In genomic region chr3:50359760-50360110, GRCh38 we compare ENCODE assay signal across 7 cellular contexts. TPM values are rescaled to one million over a fixed set of nuclear protein-coding genes. Genes with fewer than 3 reads are reported as not detected.
A peak's percentile ranks its signal among the peaks of the same experiment; 100 is the strongest.
DNase-seq lines count a peak whose midpoint lies in the region; ATAC-seq, FAIRE-seq and TF ChIP-seq lines count a peak whose summit lies in the region.

No MANE protein-coding gene starts in this region.

- H3K4me1 Mint-ChIP-seq in stimulated activated memory B cell treated with anti-CD40 and anti-IgM and Interleukin-4, amounts not matched to agents 10 μg/mL and 1 μg/mL and 100 μg/mL, for 72 hours, result peaks cover 61% of the 10 kb centered on the region

- intact Hi-C loops in endothelial cell of umbilical vein (cut with micrococcal nuclease), result loop anchor here (1.0 to 5.0 kb wide), 4 partner anchors 8 to 1033 kb away; partner anchors contain the start of genes HEMK1, HYAL3, NAA80 and RBM15B

- no peak for TF ChIP-seq POLR2A in endothelial cell of umbilical vein (IDR thresholded peaks at IDR 0.05; ENCODE audit: low read depth, low read length)

- H4K20me1 ChIP-seq in KMS-11 (ENCODE audit: insufficient read depth) (no peaks in the 10 kb centered on the region), endothelial cell of umbilical vein (replicated peaks; ENCODE audit: control insufficient read depth, extremely low read depth, insufficient read depth, low read length) (peaks cover 6% of the 10 kb centered on the region)

- H3K27me3 ChIP-seq in KMS-11 (ENCODE audit: insufficient read depth, low read depth) (no peaks in the 10 kb centered on the region), endothelial cell of umbilical vein (ENCODE audit: control insufficient read depth in 2 of 2, insufficient read depth in 2 of 2, low read length in 2 of 2) (no peaks in the 10 kb centered on the region)

- H3K27me3 Mint-ChIP-seq in stimulated activated memory B cell treated with anti-CD40 and anti-IgM and Interleukin-4, amounts not matched to agents 10 μg/mL and 1 μg/mL and 100 μg/mL, for 72 hours, result no peaks in the 10 kb centered on the region

- H3K27ac ChIP-seq in KMS-11 (no peak overlapping the region), endothelial cell of umbilical vein (ENCODE audit: insufficient read depth, low read depth, low read length) (no peak overlapping the region)

- H3K4me3 ChIP-seq in KMS-11 (IDR thresholded peaks at IDR 0.05; ENCODE audit: insufficient read depth, low read depth, low read length), result no peak overlapping the region
- no peak overlapping the region for H3K4me3 ChIP-seq in endothelial cell of umbilical vein (replicated peaks in 1 of 3; ENCODE audit: insufficient read depth in 1 of 3, low read depth in 1 of 3, low read length in 3 of 3)

- DNase-seq in endothelial cell of umbilical vein (ENCODE audit: low read depth, low spot score) (no peak), GM20000 (ENCODE audit: low spot score) (no peak), NCI-H524 (lab: John Stamatoyannopoulos, UW) (no peak), NCI-H2171 treated with DMSO at 0.1 percent for 48 hours (lab: John Stamatoyannopoulos, UW) (no peak)

- peak; percentile 14 for ATAC-seq in GM21515 (IDR thresholded peaks at IDR 0.05; ENCODE audit: unreplicated experiment)
- peak; percentile 14 for ATAC-seq in stimulated activated memory B cell treated with anti-CD40 and anti-IgM and Interleukin-4, amounts not matched to agents 10 μg/mL and 1 μg/mL and 100 μg/mL, for 72 hours

- no peak for FAIRE-seq in endothelial cell of umbilical vein (lab: Jason Lieb, UNC)

- peak overlapping the region; percentile 67 for H3K4me2 ChIP-seq in KMS-11
- peak overlapping the region; percentile 6 for H3K4me2 ChIP-seq in endothelial cell of umbilical vein (ENCODE audit: insufficient read depth, low read length)

- dilution Hi-C loops in endothelial cell of umbilical vein (cut with MboI; ENCODE audit: extremely low pct_ligation_motif_present, low sequenced_read_pairs), result no loop called here

- CTCF ChIA-PET in endothelial cell of umbilical vein (lab: Charles Lee), result interaction anchor here (1.6 kb wide), 1 partner anchor 9 kb away, joined by 4 read pairs; the partner anchor contains the start of genes CYB561D2 and NPRL2

- peak overlapping the region; percentile 92 for H3K27ac Mint-ChIP-seq in stimulated activated memory B cell treated with anti-CD40 and anti-IgM and Interleukin-4, amounts not matched to agents 10 μg/mL and 1 μg/mL and 100 μg/mL, for 72 hours

- H3K4me3 Mint-ChIP-seq in stimulated activated memory B cell treated with anti-CD40 and anti-IgM and Interleukin-4, amounts not matched to agents 10 μg/mL and 1 μg/mL and 100 μg/mL, for 72 hours, result peak overlapping the region; percentile 99

- H3K9me3 ChIP-seq in endothelial cell of umbilical vein (replicated peaks; ENCODE audit: control insufficient read depth, insufficient read depth, low read length), result no peaks in the 10 kb centered on the region

- BruUV-seq in endothelial cell of umbilical vein (replicated peaks; lab: Mats Ljungman, UMichigan), result no TSS peak

- H3K36me3 Mint-ChIP-seq in stimulated activated memory B cell treated with anti-CD40 and anti-IgM and Interleukin-4, amounts not matched to agents 10 μg/mL and 1 μg/mL and 100 μg/mL, for 72 hours, result peaks cover 7% of the 10 kb centered on the region

- H3K9me1 ChIP-seq in endothelial cell of umbilical vein (replicated peaks; ENCODE audit: control insufficient read depth, extremely low read depth, insufficient read depth, low read length), result no peaks in the 10 kb centered on the region

- POLR2A ChIA-PET in endothelial cell of umbilical vein (lab: Charles Lee), result no interaction called here

- H2AFZ ChIP-seq in KMS-11 (ENCODE audit: low read depth), result peak overlapping the region; percentile 53; the same call in 1 of the 2 replicates
- H2AFZ ChIP-seq in endothelial cell of umbilical vein (ENCODE audit: low read depth, low read length), result peak overlapping the region; percentile 68

- H3K36me3 ChIP-seq in KMS-11 (ENCODE audit: insufficient read depth) (no peaks in the 10 kb centered on the region), endothelial cell of umbilical vein (ENCODE audit: control insufficient read depth in 2 of 2, extremely low read depth in 1 of 2, insufficient read depth in 2 of 2, low read length in 2 of 2) (peaks cover 0 to 9% of the 10 kb centered on the region in 2 experiments)

- peaks cover 24% of the 10 kb centered on the region; the same call in 1 of the 2 replicates for H3K79me2 ChIP-seq in KMS-11 (ENCODE audit: insufficient read depth, low read depth)
- H3K79me2 ChIP-seq in endothelial cell of umbilical vein (ENCODE audit: control insufficient read depth, insufficient read depth, low read length), result peaks cover 43% of the 10 kb centered on the region

- H3K9me3 Mint-ChIP-seq in stimulated activated memory B cell treated with anti-CD40 and anti-IgM and Interleukin-4, amounts not matched to agents 10 μg/mL and 1 μg/mL and 100 μg/mL, for 72 hours, result no peaks in the 10 kb centered on the region

- H3K9ac ChIP-seq in KMS-11 (peak overlapping the region; percentile 66; the same call in 1 of the 2 replicates), endothelial cell of umbilical vein (replicated peaks; ENCODE audit: extremely low read depth, insufficient read depth, low read length) (no peak overlapping the region)

- TF ChIP-seq CTCF in KMS-11 (conservative IDR thresholded peaks at IDR 0.05; ENCODE audit: low read depth, low read length) (no peak), endothelial cell of umbilical vein (IDR thresholded peaks at IDR 0.05; ENCODE audit: extremely low read depth in 1 of 2, insufficient read depth in 1 of 2, low read depth in 1 of 2, low read length in 2 of 2) (no peak), GM20000 (IDR thresholded peaks at IDR 0.05; ENCODE audit: extremely low read depth, missing control alignments) (no peak)

- peaks cover 15% of the 10 kb centered on the region for H3K4me1 ChIP-seq in KMS-11 (ENCODE audit: low read depth, poor library complexity, severe bottlenecking)
- peaks cover 35% of the 10 kb centered on the region for H3K4me1 ChIP-seq in endothelial cell of umbilical vein (ENCODE audit: control insufficient read depth, extremely low read depth, insufficient read depth, low read length)

TF ChIP-seq in endothelial cell of umbilical vein, 7 proteins besides CTCF, POLR2A, EP300 and RAD21 (continues in another document):
- TF ChIP-seq POLR2AphosphoS5 (IDR thresholded peaks at IDR 0.05; ENCODE audit: insufficient read depth, low read depth, low read length), result no peak
- TF ChIP-seq JUN (IDR thresholded peaks at IDR 0.05; ENCODE audit: borderline replicate concordance, insufficient read depth, insufficient read length, low read depth), result no peak
- no peak for TF ChIP-seq EZH2 (IDR thresholded peaks at IDR 0.05; ENCODE audit: borderline replicate concordance, low read depth, low read length, severe bottlenecking)

RNA-seq across cellular contexts. Expression of gene TMEM115, which starts 0.4 kb away (rescaled TPM):
- total RNA-seq in endothelial cell of umbilical vein, result 43.2 and 44.7 TPM in 2 replicates
- 65.5 and 90.1 TPM in 2 replicates for polyA plus RNA-seq in endothelial cell of umbilical vein
- polyA plus RNA-seq in endothelial cell of umbilical vein (2011; cell fraction: cytosol; rRNA removed), result 42.2 and 49.0 TPM in 2 replicates
- polyA plus RNA-seq in endothelial cell of umbilical vein (2011; cell fraction: nucleus; rRNA removed), result 23.7 and 24.7 TPM in 2 replicates
- polyA plus RNA-seq in endothelial cell of umbilical vein (2012), result 27.7 and 28.8 TPM in 2 replicates
- 45.9 and 53.4 TPM in 2 replicates for polyA minus RNA-seq in endothelial cell of umbilical vein
- polyA minus RNA-seq in endothelial cell of umbilical vein (2011; cell fraction: cytosol; rRNA and poly(A)+ RNA removed), result 25.6 TPM
- polyA minus RNA-seq in endothelial cell of umbilical vein (2011; cell fraction: nucleus; rRNA and poly(A)+ RNA removed), result 16.8 and 19.9 TPM in 2 replicates

RNA-seq across cellular contexts. Expression of gene CYB561D2, which starts 9.1 kb away (rescaled TPM):
- total RNA-seq in endothelial cell of umbilical vein, result 13.6 and 16.3 TPM in 2 replicates
- polyA plus RNA-seq in endothelial cell of umbilical vein, result 46.0 and 55.8 TPM in 2 replicates
- polyA plus RNA-seq in endothelial cell of umbilical vein (2011; cell fraction: cytosol; rRNA removed), result 24.4 and 27.2 TPM in 2 replicates
- polyA plus RNA-seq in endothelial cell of umbilical vein (2011; cell fraction: nucleus; rRNA removed), result 22.0 and 22.2 TPM in 2 replicates
- 12.0 and 17.1 TPM in 2 replicates for polyA plus RNA-seq in endothelial cell of umbilical vein (2012)
- polyA minus RNA-seq in endothelial cell of umbilical vein, result 20.8 TPM in 2 replicates
- 11.3 TPM for polyA minus RNA-seq in endothelial cell of umbilical vein (2011; cell fraction: cytosol; rRNA and poly(A)+ RNA removed)
- polyA minus RNA-seq in endothelial cell of umbilical vein (2011; cell fraction: nucleus; rRNA and poly(A)+ RNA removed), result 6.3 and 8.8 TPM in 2 replicates

RNA-seq across cellular contexts. Expression of gene NPRL2, which starts 9.2 kb away (rescaled TPM):
- 13.4 and 14.5 TPM in 2 replicates for total RNA-seq in endothelial cell of umbilical vein
- polyA plus RNA-seq in endothelial cell of umbilical vein, result 30.6 and 33.5 TPM in 2 replicates
- polyA plus RNA-seq in endothelial cell of umbilical vein (2011; cell fraction: cytosol; rRNA removed), result 24.0 and 27.3 TPM in 2 replicates
- 58.0 and 76.5 TPM in 2 replicates for polyA plus RNA-seq in endothelial cell of umbilical vein (2011; cell fraction: nucleus; rRNA removed)
- polyA plus RNA-seq in endothelial cell of umbilical vein (2012), result 16.5 and 17.1 TPM in 2 replicates
- polyA minus RNA-seq in endothelial cell of umbilical vein, result 24.1 and 26.4 TPM in 2 replicates
- polyA minus RNA-seq in endothelial cell of umbilical vein (2011; cell fraction: cytosol; rRNA and poly(A)+ RNA removed), result 8.7 TPM
- 10.7 and 13.7 TPM in 2 replicates for polyA minus RNA-seq in endothelial cell of umbilical vein (2011; cell fraction: nucleus; rRNA and poly(A)+ RNA removed)

RNA-seq across cellular contexts. Expression of gene ZMYND10, which starts 14.2 kb away (rescaled TPM):
- total RNA-seq in endothelial cell of umbilical vein, result 0.38 and 0.51 TPM in 2 replicates
- polyA plus RNA-seq in endothelial cell of umbilical vein, result 0.25 and 0.33 TPM in 2 replicates
- 0.18 and 0.25 TPM in 2 replicates for polyA plus RNA-seq in endothelial cell of umbilical vein (2011; cell fraction: cytosol; rRNA removed)
- 0.49 and 0.75 TPM in 2 replicates for polyA plus RNA-seq in endothelial cell of umbilical vein (2011; cell fraction: nucleus; rRNA removed)
- polyA plus RNA-seq in endothelial cell of umbilical vein (2012), result 0.12 TPM in 1 of 2 replicates, not detected in the other
- not detected in 2 replicates for polyA minus RNA-seq in endothelial cell of umbilical vein
- polyA minus RNA-seq in endothelial cell of umbilical vein (2011; cell fraction: cytosol; rRNA and poly(A)+ RNA removed), result not detected
- 0.19 and 0.48 TPM in 2 replicates for polyA minus RNA-seq in endothelial cell of umbilical vein (2011; cell fraction: nucleus; rRNA and poly(A)+ RNA removed)

RNA-seq across cellular contexts. Expression of gene RASSF1, which starts 19.1 kb away (rescaled TPM):
- total RNA-seq in endothelial cell of umbilical vein, result 27.0 and 31.9 TPM in 2 replicates
- 52.2 and 59.7 TPM in 2 replicates for polyA plus RNA-seq in endothelial cell of umbilical vein
- 48.7 and 57.4 TPM in 2 replicates for polyA plus RNA-seq in endothelial cell of umbilical vein (2011; cell fraction: cytosol; rRNA removed)
- polyA plus RNA-seq in endothelial cell of umbilical vein (2011; cell fraction: nucleus; rRNA removed), result 46.5 and 64.6 TPM in 2 replicates
- polyA plus RNA-seq in endothelial cell of umbilical vein (2012), result 17.7 and 24.5 TPM in 2 replicates
- polyA minus RNA-seq in endothelial cell of umbilical vein, result 14.7 and 20.1 TPM in 2 replicates
- polyA minus RNA-seq in endothelial cell of umbilical vein (2011; cell fraction: cytosol; rRNA and poly(A)+ RNA removed), result 22.3 TPM
- 18.0 and 21.2 TPM in 2 replicates for polyA minus RNA-seq in endothelial cell of umbilical vein (2011; cell fraction: nucleus; rRNA and poly(A)+ RNA removed)
